Comparison of ENCODE assay signal across 21 cellular contexts in the genomic region with DNA sequence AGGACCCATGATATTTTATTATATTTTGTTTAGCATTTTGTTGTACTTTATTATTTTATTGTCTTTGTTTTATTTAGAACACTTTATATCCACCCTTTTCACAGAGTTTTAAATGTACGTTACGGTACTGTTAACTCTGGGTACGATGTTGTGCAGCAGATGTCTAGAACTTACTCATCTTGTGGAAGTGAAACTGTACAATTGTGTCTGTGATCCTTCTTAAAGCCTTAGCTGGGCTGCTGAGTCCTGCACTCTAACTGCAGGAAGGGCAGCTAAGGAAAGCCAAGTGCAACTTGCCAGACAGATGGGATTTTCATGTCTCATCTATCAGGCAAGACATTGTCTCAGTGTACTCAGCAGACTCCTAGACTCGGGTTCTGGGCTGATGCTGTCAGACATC. TPM values are rescaled to one million over a fixed set of nuclear protein-coding genes. Genes with fewer than 3 reads are reported as not detected.
"Had no signal": no experiment of that assay in that cellular context is flagged by ENCODE, and none has a peak within 500 bp of the region (broad histone marks: within the 10 kb centered on the region; RNA-seq: fewer than 3 reads in every experiment).

No MANE protein-coding gene starts in this region.

- H3K27ac Mint-ChIP-seq: activated naive CD8-positive, alpha-beta T cell treated with anti-CD3 and anti-CD28 coated beads, Interleukin-2, amount 10 ng/mL, durations not matched to agents 7 days and 5 days; natural killer cell treated with Interleukin-12 subunit alpha and Interleukin-12 subunit beta and Interleukin-15 and Interleukin-18, amount 100 ng/mL, for 72 hours had no signal

- H3K4me3 Mint-ChIP-seq: activated naive CD8-positive, alpha-beta T cell treated with anti-CD3 and anti-CD28 coated beads, Interleukin-2, amount 10 ng/mL, durations not matched to agents 7 days and 5 days; natural killer cell treated with Interleukin-12 subunit alpha and Interleukin-12 subunit beta and Interleukin-15 and Interleukin-18, amount 100 ng/mL, for 72 hours had no signal

- H3K4me1 Mint-ChIP-seq: activated naive CD8-positive, alpha-beta T cell treated with anti-CD3 and anti-CD28 coated beads, Interleukin-2, amount 10 ng/mL, durations not matched to agents 7 days and 5 days had no signal

- H3K36me3 Mint-ChIP-seq: activated naive CD8-positive, alpha-beta T cell treated with anti-CD3 and anti-CD28 coated beads, Interleukin-2, amount 10 ng/mL, durations not matched to agents 7 days and 5 days; natural killer cell treated with Interleukin-12 subunit alpha and Interleukin-12 subunit beta and Interleukin-15 and Interleukin-18, amount 100 ng/mL, for 72 hours had no signal

- H3K9me3 Mint-ChIP-seq: activated naive CD8-positive, alpha-beta T cell treated with anti-CD3 and anti-CD28 coated beads, Interleukin-2, amount 10 ng/mL, durations not matched to agents 7 days and 5 days; natural killer cell treated with Interleukin-12 subunit alpha and Interleukin-12 subunit beta and Interleukin-15 and Interleukin-18, amount 100 ng/mL, for 72 hours had no signal

- DNase-seq: activated CD4-positive, alpha-beta T cell treated with anti-CD3 and anti-CD28 coated beads for 1 hour; activated CD4-positive, alpha-beta T cell treated with anti-CD3 and anti-CD28 coated beads, Interleukin-2, amount 50 U/mL, for 4 hours; activated naive CD4-positive, alpha-beta T cell; activated naive CD8-positive, alpha-beta T cell treated with anti-CD3 and anti-CD28 coated beads, Interleukin-2, amount 10 ng/mL, durations not matched to agents 7 days and 5 days; activated T-cell treated with anti-CD3 and anti-CD28 coated beads for 4 hours; anterior cingulate cortex; brain microvascular endothelial cell; cortex of kidney; effector CD4-positive, alpha-beta T cell; foreskin fibroblast; kidney glomerular epithelial cell; mesendoderm; posterior cingulate gyrus; retina; stimulated activated CD4-positive, alpha-beta T cell treated with anti-CD3 and anti-CD28 coated beads, Interleukin-15, amount 100 ng/mL, for 24 hours; stimulated activated CD4-positive, alpha-beta T cell treated with anti-CD3 and anti-CD28 coated beads, Interleukin-4, amount 100 ng/mL, for 1 hour; stimulated activated naive CD4-positive, alpha-beta T cell; substantia nigra; uterus had no signal

- H3K27me3 Mint-ChIP-seq: activated naive CD8-positive, alpha-beta T cell treated with anti-CD3 and anti-CD28 coated beads, Interleukin-2, amount 10 ng/mL, durations not matched to agents 7 days and 5 days had no signal

- ATAC-seq: natural killer cell treated with Interleukin-12 subunit alpha and Interleukin-12 subunit beta and Interleukin-15 and Interleukin-18, amount 100 ng/mL, for 72 hours had no signal

RNA-seq across cellular contexts. Expression of gene INSYN2A, which starts 14.5 kb away (rescaled TPM):
- total RNA-seq: activated naive CD8-positive, alpha-beta T cell treated with anti-CD3 and anti-CD28 coated beads, Interleukin-2, amount 10 ng/mL, durations not matched to agents 7 days and 5 days; liver; natural killer cell treated with Interleukin-12 subunit alpha and Interleukin-12 subunit beta and Interleukin-15 and Interleukin-18, amount 100 ng/mL, for 72 hours had no signal
